ENCODE assay signal across 18 cellular contexts in genomic region chr10:97347317-97347716, GRCh38. TPM values are rescaled to one million over a fixed set of nuclear protein-coding genes. Genes with fewer than 3 reads are reported as not detected.
DNase-seq lines count a peak whose midpoint lies in the region; ATAC-seq, FAIRE-seq and TF ChIP-seq lines count a peak whose summit lies in the region.
"Had no signal": no experiment of that assay in that cellular context is flagged by ENCODE, and none has a peak within 500 bp of the region (broad histone marks: within the 10 kb centered on the region; RNA-seq: fewer than 3 reads in every experiment).

No MANE protein-coding gene starts in this region.

- H2BK15ac ChIP-seq in H9 (ENCODE audit: low read depth, low read length), result no peak overlapping the region

- TF ChIP-seq CTCF in GM23338 (conservative IDR thresholded peaks at IDR 0.05; ENCODE audit: low read depth in 2 of 2) (no peak), H9 (conservative IDR thresholded peaks at IDR 0.05) (no peak), K562 (IDR thresholded peaks at IDR 0.05 in 2 of 3, conservative IDR thresholded peaks at IDR 0.05 in 1 of 3; ENCODE audit: insufficient read depth in 2 of 3, low read depth in 1 of 3, low read length in 3 of 3) (no peak)

- DNase-seq in GM23338 (ENCODE audit: low spot score) (no peak), H9 (no peak), K562 (ENCODE audit: extremely low read depth in 1 of 4, low spot score in 3 of 4) (peak; percentile 65 to 74 (median 70)), HuH-7 (ENCODE audit: low spot score) (no peak)
- DNase-seq in activated effector memory CD4-positive, alpha-beta T cell treated with anti-CD3 and anti-CD28 coated beads, Interleukin-2, amount 50 U/mL, for 16 hours, result no peak
- DNase-seq: C1 segment of cervical spinal cord; Calu3; CD4-positive, alpha-beta memory T cell; COR-L47; DMS53; DMS79 treated with DMSO at 0.1 percent for 48 hours; GF-D8; GOT3; HCEC 1CT had no signal

- no peaks in the 10 kb centered on the region for H3K36me3 ChIP-seq in GM23338 (ENCODE audit: insufficient read depth)
- peaks cover 14% of the 10 kb centered on the region; the same call in 2 of the 3 replicates for H3K36me3 ChIP-seq in K562 (ENCODE audit: control insufficient read depth, insufficient read depth, low read length)

- H3K36me3 Mint-ChIP-seq in GM23338 (ENCODE audit: low read depth) (peaks cover 6% of the 10 kb centered on the region), H9 (ENCODE audit: insufficient read depth in 1 of 3, low read depth in 3 of 3) (peaks cover 0 to 13% (median 4%) of the 10 kb centered on the region in 3 experiments; a peak in 4 of 7 replicates)
- peaks cover 5% of the 10 kb centered on the region for H3K36me3 Mint-ChIP-seq in stimulated activated memory B cell treated with anti-CD40 and anti-IgM and Interleukin-4, amounts not matched to agents 10 μg/mL and 1 μg/mL and 100 μg/mL, for 72 hours
- H3K36me3 Mint-ChIP-seq: CD4-positive, alpha-beta memory T cell had no signal

- H4K20me1 ChIP-seq in GM23338 (replicated peaks; ENCODE audit: insufficient read depth) (no peaks in the 10 kb centered on the region), H9 (ENCODE audit: control insufficient read depth, insufficient read depth, insufficient read length) (no peaks in the 10 kb centered on the region), K562 (replicated peaks; ENCODE audit: control insufficient read depth, insufficient read depth, low read length) (no peaks in the 10 kb centered on the region)

- H3K4me1 Mint-ChIP-seq in GM23338 (peaks cover 9% of the 10 kb centered on the region; the same call in 1 of the 3 replicates), H9 (peaks cover 19 to 27% of the 10 kb centered on the region in 2 experiments)
- H3K4me1 Mint-ChIP-seq in stimulated activated memory B cell treated with anti-CD40 and anti-IgM and Interleukin-4, amounts not matched to agents 10 μg/mL and 1 μg/mL and 100 μg/mL, for 72 hours, result no peaks in the 10 kb centered on the region
- H3K4me1 Mint-ChIP-seq: CD4-positive, alpha-beta memory T cell had no signal

- peak; percentile 70; the same call in 1 of the 2 replicates for TF ChIP-seq EP300 in K562 (IDR thresholded peaks at IDR 0.05; ENCODE audit: low read length)

- intact Hi-C loops in K562 (cut with micrococcal nuclease), result no loop called here

- no peaks in the 10 kb centered on the region for H3K9me1 ChIP-seq in K562 (ENCODE audit: control insufficient read depth, insufficient read depth, low read length)

- in situ Hi-C loops in K562 (cut with MboI), result no loop called here

- H3K14ac ChIP-seq in H9 (ENCODE audit: insufficient read depth, low read length), result no peak overlapping the region

- H2BK120ac ChIP-seq in H9 (ENCODE audit: low read depth, low read length, poor library complexity, severe bottlenecking), result no peak overlapping the region

- no peaks in the 10 kb centered on the region for H3K79me1 ChIP-seq in H9 (ENCODE audit: insufficient read depth, low read depth, low read length, poor library complexity, severe bottlenecking)

- H3K9me3 ChIP-seq in H9 (ENCODE audit: control insufficient read depth, low read depth, low read length), result no peaks in the 10 kb centered on the region
- H3K9me3 ChIP-seq in K562 (replicated peaks; ENCODE audit: control insufficient read depth, insufficient read depth, low read depth, low read length), result no peaks in the 10 kb centered on the region

- CTCF ChIA-PET in K562 (lab: Yijun Ruan, JAX; ENCODE audit: low intra/inter-chr PET ratio), result no interaction called here

- H2BK20ac ChIP-seq in H9 (ENCODE audit: low read depth, low read length, poor library complexity, severe bottlenecking), result no peak overlapping the region

- H3T11ph ChIP-seq in H9 (ENCODE audit: low read length), result no peak overlapping the region

- no peak for TF ChIP-seq POLR2A in K562 (conservative IDR thresholded peaks at IDR 0.05)

- WGBS in H9 (ENCODE audit: extremely low coverage, insufficient read length, low lambda C conversion rate), result no CpG with 5 or more reads among the region's 4 CpGs
- 9% methylated on average over 4 of the region's 4 CpGs for WGBS in K562 (ENCODE audit: insufficient coverage, low coverage, missing lambda C conversion rate)

- H3K27me3 ChIP-seq in GM23338 (ENCODE audit: insufficient read depth) (no peaks in the 10 kb centered on the region), H9 (ENCODE audit: insufficient read depth, low read length) (no peaks in the 10 kb centered on the region; the same call in 1 of the 2 replicates), K562 (ENCODE audit: control insufficient read depth in 2 of 2, insufficient read depth in 2 of 2, low read length in 2 of 2) (no peaks in the 10 kb centered on the region)

- FAIRE-seq in K562 (lab: Jason Lieb, UNC), result peak; percentile 35
- FAIRE-seq: GM12891, GM18507, H54 had no signal

- H3K4ac ChIP-seq in H9 (ENCODE audit: low read depth, low read length), result no peak overlapping the region

- H3K23me2 ChIP-seq in H9 (ENCODE audit: insufficient read length, low read depth, low read length, poor library complexity, severe bottlenecking), result no peaks in the 10 kb centered on the region

- H3K4me1 ChIP-seq in GM23338 (ENCODE audit: insufficient read depth) (peaks cover 3% of the 10 kb centered on the region; the same call in 1 of the 2 replicates), H9 (ENCODE audit: insufficient read depth, low read length) (no peaks in the 10 kb centered on the region), K562 (replicated peaks in 1 of 2; ENCODE audit: control insufficient read depth in 2 of 2, insufficient read depth in 2 of 2, low read length in 2 of 2) (peaks cover 10 to 18% of the 10 kb centered on the region in 2 experiments; a peak in 4 of 5 replicates)

- no peaks in the 10 kb centered on the region for H3K79me2 ChIP-seq in GM23338 (replicated peaks; ENCODE audit: insufficient read depth)
- H3K79me2 ChIP-seq in H9 (ENCODE audit: insufficient read depth, low read length), result no peaks in the 10 kb centered on the region
- no peaks in the 10 kb centered on the region for H3K79me2 ChIP-seq in K562 (ENCODE audit: control insufficient read depth, insufficient read depth, low read length)

- no peak overlapping the region for H3K18ac ChIP-seq in H9 (ENCODE audit: insufficient read length, low read depth, low read length)

- H3K9me3 Mint-ChIP-seq in GM23338 (no peaks in the 10 kb centered on the region), H9 (no peaks in the 10 kb centered on the region)
- no peaks in the 10 kb centered on the region for H3K9me3 Mint-ChIP-seq in stimulated activated memory B cell treated with anti-CD40 and anti-IgM and Interleukin-4, amounts not matched to agents 10 μg/mL and 1 μg/mL and 100 μg/mL, for 72 hours

- no peak overlapping the region for H2BK12ac ChIP-seq in H9 (ENCODE audit: insufficient read length, low read depth, low read length)

- no peak overlapping the region for H2AK5ac ChIP-seq in H9 (ENCODE audit: insufficient read length, low read length)

- H4K91ac ChIP-seq in H9 (ENCODE audit: insufficient read length, low read depth, low read length), result no peak overlapping the region

- peaks cover 7% of the 10 kb centered on the region; the same call in 1 of the 2 replicates for H3F3A ChIP-seq in GM23338 (replicated peaks; ENCODE audit: low read depth)

- H3K27ac ChIP-seq in GM23338 (ENCODE audit: low read depth), result no peak overlapping the region
- no peak overlapping the region for H3K27ac ChIP-seq in H9 (ENCODE audit: insufficient read length, low read depth, low read length)
- peak overlapping the region; percentile 46; the same call in 2 of the 3 replicates for H3K27ac ChIP-seq in K562 (ENCODE audit: extremely low read depth, low read depth, low read length)

- no peak overlapping the region for H2AFZ ChIP-seq in GM23338
- H2AFZ ChIP-seq in H9 (ENCODE audit: low read length), result no peak overlapping the region
- H2AFZ ChIP-seq in K562 (ENCODE audit: low read depth, low read length), result no peak overlapping the region

- no peak overlapping the region for H2BK5ac ChIP-seq in H9 (ENCODE audit: insufficient read length, low read length)

- no peak overlapping the region for H3K9ac ChIP-seq in H9 (ENCODE audit: extremely low read depth, insufficient read length, low read length)
- H3K9ac ChIP-seq in K562 (ENCODE audit: insufficient read depth in 1 of 2, low read depth in 2 of 2, low read length in 2 of 2), result peak overlapping the region in 1 of 2 experiments; percentile 81; a peak in 3 of 4 replicates

- H3K27ac Mint-ChIP-seq in GM23338 (peak overlapping the region; percentile 60; the same call in 1 of the 2 replicates), H9 (peak overlapping the region in 2 of 3 experiments; percentile 23 to 80; a peak in 2 of 7 replicates)
- peak overlapping the region; percentile 12 for H3K27ac Mint-ChIP-seq in stimulated activated memory B cell treated with anti-CD40 and anti-IgM and Interleukin-4, amounts not matched to agents 10 μg/mL and 1 μg/mL and 100 μg/mL, for 72 hours

- no TSS peak for BruUV-seq in K562 (replicated peaks; lab: Mats Ljungman, UMichigan)

- H3K27me3 Mint-ChIP-seq in GM23338 (ENCODE audit: insufficient read depth, low read depth, poor library complexity) (peaks cover 7% of the 10 kb centered on the region), H9 (ENCODE audit: low read depth) (no peaks in the 10 kb centered on the region)
- no peaks in the 10 kb centered on the region for H3K27me3 Mint-ChIP-seq in stimulated activated memory B cell treated with anti-CD40 and anti-IgM and Interleukin-4, amounts not matched to agents 10 μg/mL and 1 μg/mL and 100 μg/mL, for 72 hours
- H3K27me3 Mint-ChIP-seq: CD4-positive, alpha-beta memory T cell had no signal

- H4K5ac ChIP-seq in H9 (ENCODE audit: insufficient read length, low read depth, low read length), result no peak overlapping the region

- no peak overlapping the region for H3K4me2 ChIP-seq in GM23338
- H3K4me2 ChIP-seq in H9 (ENCODE audit: insufficient read depth, insufficient read length, low read length), result no peak overlapping the region
- no peak overlapping the region; the same call in 1 of the 2 replicates for H3K4me2 ChIP-seq in K562 (ENCODE audit: insufficient read depth, low read length)

- no peak overlapping the region for H3K4me3 Mint-ChIP-seq in GM23338
- no peak overlapping the region for H3K4me3 Mint-ChIP-seq in H9
- H3K4me3 Mint-ChIP-seq in stimulated activated memory B cell treated with anti-CD40 and anti-IgM and Interleukin-4, amounts not matched to agents 10 μg/mL and 1 μg/mL and 100 μg/mL, for 72 hours, result no peak overlapping the region
- H3K4me3 Mint-ChIP-seq: CD4-positive, alpha-beta memory T cell had no signal

- no peak overlapping the region for H4K8ac ChIP-seq in H9 (replicated peaks; ENCODE audit: insufficient read length, low read depth, low read length)

- H3K9me2 ChIP-seq in GM23338 (ENCODE audit: insufficient read depth), result no peaks in the 10 kb centered on the region

- POLR2A ChIA-PET in K562 (lab: Yijun Ruan, JAX), result no interaction called here

- H3K56ac ChIP-seq in H9 (ENCODE audit: insufficient read length, low read depth, low read length), result no peak overlapping the region

- TF ChIP-seq RAD21 in K562 (CRISPR knock-in tag; conservative IDR thresholded peaks at IDR 0.05 in 1 of 2, IDR thresholded peaks at IDR 0.05 in 1 of 2), result no peak

- H3K4me3 ChIP-seq in GM23338 (no peak overlapping the region), K562 (no peak overlapping the region)

- H3K23ac ChIP-seq in H9 (ENCODE audit: insufficient read length, low read depth, low read length), result no peak overlapping the region

- ATAC-seq in GM23338 (no peak), K562 (peak; percentile 88)
- no peak for ATAC-seq in stimulated activated memory B cell treated with anti-CD40 and anti-IgM and Interleukin-4, amounts not matched to agents 10 μg/mL and 1 μg/mL and 100 μg/mL, for 72 hours

RNA-seq across cellular contexts. Expression of gene FRAT2, which starts 12.8 kb away (rescaled TPM):
- 87.5 and 109 TPM in 2 replicates for total RNA-seq in GM23338 (2014; rRNA removed; shearing (Covaris generic))
- polyA plus RNA-seq in GM23338 (2016; fragmentation: Nextera tagmentation; extraction: Ambion mirVana), result 24.5 and 44.0 TPM in 2 replicates
- 128 and 129 TPM in 2 replicates for total RNA-seq in H9 (2021)
- total RNA-seq in K562 (2011; cell fraction: chromatin; rRNA removed; ENCODE audit: low replicate concordance), result 5.7 and 5.9 TPM in 2 replicates
- total RNA-seq in K562 (2011; cell fraction: nucleolus; rRNA removed), result 8.5 and 8.7 TPM in 2 replicates
- total RNA-seq in K562 (2011; cell fraction: nucleoplasm; rRNA removed), result 7.8 and 7.9 TPM in 2 replicates
- total RNA-seq in K562 (2014; rRNA removed), result 29.1 and 29.6 TPM in 2 replicates
- total RNA-seq in K562 (2014; rRNA removed; fragmentation: Illumina TruSeq; extraction: Trizol), result 19.5 and 24.2 TPM in 2 replicates
- total RNA-seq in K562 (2015; rRNA removed; fragmentation: Illumina TruSeq; extraction: Trizol), result 18.1 and 19.1 TPM in 2 replicates
- total RNA-seq in K562 (2021), result 27.2 and 31.7 TPM in 2 replicates
- polyA plus RNA-seq in K562 (2011; rRNA removed), result 9.9 and 14.1 TPM in 2 replicates
- 13.8 and 18.7 TPM in 2 replicates for polyA plus RNA-seq in K562 (2011; cell fraction: cytosol; rRNA removed)
- polyA plus RNA-seq in K562 (2011; cell fraction: nucleus; rRNA removed), result 7.4 and 7.5 TPM in 2 replicates
- 11.5 and 14.1 TPM in 2 replicates for polyA plus RNA-seq in K562 (2012)
- polyA plus RNA-seq in K562 (2014; fragmentation: Illumina TruSeq; extraction: Trizol), result 22.6 and 24.5 TPM in 2 replicates
- polyA plus RNA-seq in K562 (2014; fragmentation: Nextera tagmentation; extraction: Ambion mirVana), result 1 to 10 TPM; 4.3 to 5.3 TPM
- polyA plus RNA-seq in K562 (2014; rRNA removed), result 26.2 and 27.0 TPM in 2 replicates
- polyA minus RNA-seq in K562 (2011; rRNA and poly(A)+ RNA removed), result 9.1 and 9.8 TPM in 2 replicates
- polyA minus RNA-seq in K562 (2011; cell fraction: cytosol; rRNA and poly(A)+ RNA removed), result 5.7 and 5.9 TPM in 2 replicates
- 3.4 and 5.4 TPM in 2 replicates for polyA minus RNA-seq in K562 (2011; cell fraction: nucleus; rRNA and poly(A)+ RNA removed)

RNA-seq across cellular contexts. Expression of gene FRAT1, which starts 28.2 kb away (rescaled TPM):
- total RNA-seq in GM23338 (2014; rRNA removed; shearing (Covaris generic)), result 6.1 and 8.5 TPM in 2 replicates
- polyA plus RNA-seq in GM23338 (2016; fragmentation: Nextera tagmentation; extraction: Ambion mirVana) (1.4 and 1.7 TPM in 2 replicates), K562 (2011; rRNA removed) (1.2 and 1.3 TPM in 2 replicates), K562 (2014; fragmentation: Illumina TruSeq; extraction: Trizol) (0.67 and 1.7 TPM in 2 replicates), K562 (2014; fragmentation: Nextera tagmentation; extraction: Ambion mirVana) (under 1 TPM; 0.11 to 0.17 TPM), K562 (2014; rRNA removed) (2.3 and 2.4 TPM in 2 replicates)
- total RNA-seq in H9 (2021) (7.3 and 8.1 TPM in 2 replicates), K562 (2014; rRNA removed) (2.4 and 2.7 TPM in 2 replicates), K562 (2014; rRNA removed; fragmentation: Illumina TruSeq; extraction: Trizol) (1.4 and 1.7 TPM in 2 replicates), K562 (2015; rRNA removed; fragmentation: Illumina TruSeq; extraction: Trizol) (1.4 and 1.6 TPM in 2 replicates), K562 (2021) (4.6 and 4.7 TPM in 2 replicates)
- total RNA-seq in K562 (2011; cell fraction: chromatin; rRNA removed; ENCODE audit: low replicate concordance), result 1.5 and 3.3 TPM in 2 replicates
- total RNA-seq in K562 (2011; cell fraction: nucleolus; rRNA removed), result 3.5 and 5.1 TPM in 2 replicates
- 2.3 and 2.4 TPM in 2 replicates for total RNA-seq in K562 (2011; cell fraction: nucleoplasm; rRNA removed)
- 1.0 and 2.9 TPM in 2 replicates for polyA plus RNA-seq in K562 (2011; cell fraction: cytosol; rRNA removed)
- 2.0 and 2.1 TPM in 2 replicates for polyA plus RNA-seq in K562 (2011; cell fraction: nucleus; rRNA removed)
- 2.8 and 3.2 TPM in 2 replicates for polyA plus RNA-seq in K562 (2012)
- polyA minus RNA-seq in K562 (2011; rRNA and poly(A)+ RNA removed), result 1.6 and 2.6 TPM in 2 replicates
- 3.1 and 3.4 TPM in 2 replicates for polyA minus RNA-seq in K562 (2011; cell fraction: cytosol; rRNA and poly(A)+ RNA removed)
- polyA minus RNA-seq in K562 (2011; cell fraction: nucleus; rRNA and poly(A)+ RNA removed), result 3.8 and 5.1 TPM in 2 replicates

RNA-seq across cellular contexts. Expression of gene RRP12, which starts 53.8 kb away (rescaled TPM):
- 62.6 and 66.4 TPM in 2 replicates for total RNA-seq in GM23338 (2014; rRNA removed; shearing (Covaris generic))
- polyA plus RNA-seq in GM23338 (2016; fragmentation: Nextera tagmentation; extraction: Ambion mirVana) (49.5 and 53.4 TPM in 2 replicates), K562 (2011; rRNA removed) (7.2 and 22.3 TPM in 2 replicates), K562 (2014; fragmentation: Illumina TruSeq; extraction: Trizol) (30.2 and 37.5 TPM in 2 replicates), K562 (2014; fragmentation: Nextera tagmentation; extraction: Ambion mirVana) (1 to 10 TPM; 4.6 to 6.1 TPM), K562 (2014; rRNA removed) (20.2 and 25.4 TPM in 2 replicates)
- total RNA-seq in H9 (2021) (71.6 and 83.0 TPM in 2 replicates), K562 (2014; rRNA removed) (34.7 and 50.5 TPM in 2 replicates), K562 (2014; rRNA removed; fragmentation: Illumina TruSeq; extraction: Trizol) (12.6 and 16.4 TPM in 2 replicates), K562 (2015; rRNA removed; fragmentation: Illumina TruSeq; extraction: Trizol) (21.8 and 25.4 TPM in 2 replicates), K562 (2021) (64.4 and 68.2 TPM in 2 replicates)
- 54.2 and 134 TPM in 2 replicates for total RNA-seq in K562 (2011; cell fraction: chromatin; rRNA removed; ENCODE audit: low replicate concordance)
- total RNA-seq in K562 (2011; cell fraction: nucleolus; rRNA removed), result 76.7 and 77.6 TPM in 2 replicates
- 53.7 TPM in 2 replicates for total RNA-seq in K562 (2011; cell fraction: nucleoplasm; rRNA removed)
- polyA plus RNA-seq in K562 (2011; cell fraction: cytosol; rRNA removed), result 6.5 and 7.3 TPM in 2 replicates
- 37.2 and 53.1 TPM in 2 replicates for polyA plus RNA-seq in K562 (2011; cell fraction: nucleus; rRNA removed)
- 24.9 and 37.3 TPM in 2 replicates for polyA plus RNA-seq in K562 (2012)
- polyA minus RNA-seq in K562 (2011; rRNA and poly(A)+ RNA removed), result 16.2 and 21.5 TPM in 2 replicates
- 29.1 and 31.1 TPM in 2 replicates for polyA minus RNA-seq in K562 (2011; cell fraction: cytosol; rRNA and poly(A)+ RNA removed)
- 32.2 and 42.1 TPM in 2 replicates for polyA minus RNA-seq in K562 (2011; cell fraction: nucleus; rRNA and poly(A)+ RNA removed)

RNA-seq across cellular contexts. Expression of gene ARHGAP19, which starts 54.9 kb away (rescaled TPM):
- total RNA-seq in GM23338 (2014; rRNA removed; shearing (Covaris generic)), result 35.9 and 38.8 TPM in 2 replicates
- polyA plus RNA-seq in GM23338 (2016; fragmentation: Nextera tagmentation; extraction: Ambion mirVana) (7.6 and 11.5 TPM in 2 replicates), K562 (2011; rRNA removed) (49.5 and 50.2 TPM in 2 replicates), K562 (2014; fragmentation: Illumina TruSeq; extraction: Trizol) (21.1 and 26.8 TPM in 2 replicates), K562 (2014; fragmentation: Nextera tagmentation; extraction: Ambion mirVana) (10 to 100 TPM; 14.8 to 27.4 TPM), K562 (2014; rRNA removed) (19.8 and 20.1 TPM in 2 replicates)
- total RNA-seq in H9 (2021) (30.5 and 33.2 TPM in 2 replicates), K562 (2014; rRNA removed) (14.4 and 14.9 TPM in 2 replicates), K562 (2014; rRNA removed; fragmentation: Illumina TruSeq; extraction: Trizol) (28.1 and 31.6 TPM in 2 replicates), K562 (2015; rRNA removed; fragmentation: Illumina TruSeq; extraction: Trizol) (20.0 and 20.7 TPM in 2 replicates), K562 (2021) (23.2 and 27.5 TPM in 2 replicates)
- total RNA-seq in K562 (2011; cell fraction: chromatin; rRNA removed; ENCODE audit: low replicate concordance), result 17.6 and 33.2 TPM in 2 replicates
- 11.2 and 15.7 TPM in 2 replicates for total RNA-seq in K562 (2011; cell fraction: nucleolus; rRNA removed)
- total RNA-seq in K562 (2011; cell fraction: nucleoplasm; rRNA removed), result 26.4 and 33.4 TPM in 2 replicates
- 10.7 and 25.6 TPM in 2 replicates for polyA plus RNA-seq in K562 (2011; cell fraction: cytosol; rRNA removed)
- 25.2 and 45.5 TPM in 2 replicates for polyA plus RNA-seq in K562 (2011; cell fraction: nucleus; rRNA removed)
- polyA plus RNA-seq in K562 (2012), result 13.6 and 20.7 TPM in 2 replicates
- 36.4 and 39.9 TPM in 2 replicates for polyA minus RNA-seq in K562 (2011; rRNA and poly(A)+ RNA removed)
- 18.9 and 23.6 TPM in 2 replicates for polyA minus RNA-seq in K562 (2011; cell fraction: cytosol; rRNA and poly(A)+ RNA removed)
- polyA minus RNA-seq in K562 (2011; cell fraction: nucleus; rRNA and poly(A)+ RNA removed), result 7.1 and 17.2 TPM in 2 replicates

Comparison
In these comparisons a context has a peak if more than half of its experiments do, and no peak if none do; other contexts are left out.
1. DNase-seq: peak in K562 (4 of 4); none in GM23338 (single experiment), H9 (single experiment), activated effector memory CD4-positive, alpha-beta T cell treated with anti-CD3 and anti-CD28 coated beads, Interleukin-2, amount 50 U/mL, for 16 hours (single experiment) and HuH-7 (single experiment).
2. Peak in every context shown above with its lines, with median percentiles within 50 percentile points of each other: H3K27ac Mint-ChIP-seq.